In genomic region chr22:46035742-46036557, GRCh38 we compare ENCODE assay signal across 1 cellular context.
A peak's percentile ranks its signal among the peaks of the same experiment; 100 is the strongest.
TF ChIP-seq lines count a peak whose summit lies in the region.

No MANE protein-coding gene starts in this region.

TF ChIP-seq in HepG2, 621 proteins besides CTCF, POLR2A, EP300 and RAD21 (continued from another document and continues in another):
- TF ChIP-seq MYPOP (CRISPR knock-in tag; IDR thresholded peaks at IDR 0.05) (peak; percentile 51; the same call in 1 of the 2 replicates), PREB (CRISPR knock-in tag; IDR thresholded peaks at IDR 0.05) (no peak), RBFOX2 (IDR thresholded peaks at IDR 0.05; ENCODE audit: low read depth, low read length) (peak; percentile 90), KLF12 (CRISPR knock-in tag; IDR thresholded peaks at IDR 0.05; ENCODE audit: borderline replicate concordance) (0 out of 2 replicates have a peak, but pooled peaks have one; percentile 37), ZFY (CRISPR knock-in tag; IDR thresholded peaks at IDR 0.05) (peak; percentile 71), NKX3-1 (CRISPR knock-in tag; IDR thresholded peaks at IDR 0.05) (no peak), CHD2 (IDR thresholded peaks at IDR 0.05; ENCODE audit: low read depth, low read length) (no peak), ZBTB26 (CRISPR knock-in tag; IDR thresholded peaks at IDR 0.05; ENCODE audit: borderline replicate concordance) (0 out of 2 replicates have a peak, but pooled peaks have one; percentile 12), HDAC1 (CRISPR knock-in tag; IDR thresholded peaks at IDR 0.05) (peak; percentile 81), HNF4A (CRISPR knock-in tag; IDR thresholded peaks at IDR 0.05) (peak; percentile 23; the same call in 1 of the 2 replicates), ZSCAN31 (CRISPR knock-in tag; IDR thresholded peaks at IDR 0.05; ENCODE audit: low read depth) (peak; percentile 67; the same call in 1 of the 2 replicates), RNF2 (conservative IDR thresholded peaks at IDR 0.05; ENCODE audit: low read depth) (no peak; the same call in 1 of the 2 replicates), BRCA1 (CRISPR knock-in tag; IDR thresholded peaks at IDR 0.05) (no peak), SOX6 (IDR thresholded peaks at IDR 0.05) (no peak), SOX6 (CRISPR knock-in tag; IDR thresholded peaks at IDR 0.05) (no peak), SMAD3 (CRISPR knock-in tag; IDR thresholded peaks at IDR 0.05) (no peak), ZFP62 (CRISPR knock-in tag; IDR thresholded peaks at IDR 0.05) (no peak), CEBPB (IDR thresholded peaks at IDR 0.05; ENCODE audit: borderline replicate concordance, low read depth, low read length) (peak; percentile 95), ZFP41 (CRISPR knock-in tag; IDR thresholded peaks at IDR 0.05; ENCODE audit: borderline replicate concordance) (no peak), ZNF772 (CRISPR knock-in tag; IDR thresholded peaks at IDR 0.05) (peak; percentile 79; the same call in 1 of the 2 replicates), MAFF (IDR thresholded peaks at IDR 0.05; ENCODE audit: low read depth, low read length) (no peak), ZKSCAN8 (CRISPR knock-in tag; IDR thresholded peaks at IDR 0.05; ENCODE audit: borderline replicate concordance) (no peak), ZNF414 (CRISPR knock-in tag; IDR thresholded peaks at IDR 0.05) (0 out of 2 replicates have a peak, but pooled peaks have one; percentile 24), ZNF407 (CRISPR knock-in tag; IDR thresholded peaks at IDR 0.05; ENCODE audit: not compliant biosample characterization) (peak; percentile 42), DMAP1 (CRISPR knock-in tag; IDR thresholded peaks at IDR 0.05) (peak; percentile 25; the same call in 1 of the 2 replicates), SP1 (IDR thresholded peaks at IDR 0.05) (peak; percentile 6; the same call in 1 of the 2 replicates), SP1 (CRISPR knock-in tag; IDR thresholded peaks at IDR 0.05) (peak; percentile 97), MXI1 (IDR thresholded peaks at IDR 0.05; ENCODE audit: borderline replicate concordance, low read depth, low read length) (peak; percentile 37; the same call in 1 of the 3 replicates), SETDB1 (CRISPR knock-in tag; IDR thresholded peaks at IDR 0.05; ENCODE audit: borderline replicate concordance) (no peak; the same call in 1 of the 2 replicates), ZBTB7A (CRISPR knock-in tag; IDR thresholded peaks at IDR 0.05) (no peak), JDP2 (CRISPR knock-in tag; IDR thresholded peaks at IDR 0.05; ENCODE audit: borderline replicate concordance) (no peak), ZNF451 (CRISPR knock-in tag; IDR thresholded peaks at IDR 0.05) (peak; percentile 42; the same call in 1 of the 2 replicates), ZSCAN12 (CRISPR knock-in tag; IDR thresholded peaks at IDR 0.05) (no peak), AKAP8 (CRISPR knock-in tag; IDR thresholded peaks at IDR 0.05) (peak; percentile 33; the same call in 1 of the 2 replicates), ZUFSP (CRISPR knock-in tag; IDR thresholded peaks at IDR 0.05; ENCODE audit: borderline replicate concordance) (no peak), ARID3A (IDR thresholded peaks at IDR 0.05; ENCODE audit: low read depth, low read length) (no peak), ELF1 (CRISPR knock-in tag; IDR thresholded peaks at IDR 0.05) (peak; percentile 82), ZNF749 (CRISPR knock-in tag; IDR thresholded peaks at IDR 0.05; ENCODE audit: borderline replicate concordance) (no peak), RXRB (CRISPR knock-in tag; IDR thresholded peaks at IDR 0.05; ENCODE audit: borderline replicate concordance) (peak; percentile 53), TFDP1 (CRISPR knock-in tag; IDR thresholded peaks at IDR 0.05; ENCODE audit: borderline replicate concordance) (peak; percentile 94), ZNF746 (CRISPR knock-in tag; IDR thresholded peaks at IDR 0.05) (0 out of 2 replicates have a peak, but pooled peaks have one; percentile 28), SOX13 (IDR thresholded peaks at IDR 0.05) (no peak), SOX13 (CRISPR knock-in tag; conservative IDR thresholded peaks at IDR 0.05 in 1 of 2, IDR thresholded peaks at IDR 0.05 in 1 of 2) (peak in 1 of 2 experiments; percentile 33; a peak in 1 of 4 replicates), HMG20B (CRISPR knock-in tag; conservative IDR thresholded peaks at IDR 0.05) (no peak)
- TF ChIP-seq, protein P1, sequence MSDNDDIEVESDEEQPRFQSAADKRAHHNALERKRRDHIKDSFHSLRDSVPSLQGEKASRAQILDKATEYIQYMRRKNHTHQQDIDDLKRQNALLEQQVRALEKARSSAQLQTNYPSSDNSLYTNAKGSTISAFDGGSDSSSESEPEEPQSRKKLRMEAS (IDR thresholded peaks at IDR 0.05): peak; percentile 85
- TF ChIP-seq, protein P2, sequence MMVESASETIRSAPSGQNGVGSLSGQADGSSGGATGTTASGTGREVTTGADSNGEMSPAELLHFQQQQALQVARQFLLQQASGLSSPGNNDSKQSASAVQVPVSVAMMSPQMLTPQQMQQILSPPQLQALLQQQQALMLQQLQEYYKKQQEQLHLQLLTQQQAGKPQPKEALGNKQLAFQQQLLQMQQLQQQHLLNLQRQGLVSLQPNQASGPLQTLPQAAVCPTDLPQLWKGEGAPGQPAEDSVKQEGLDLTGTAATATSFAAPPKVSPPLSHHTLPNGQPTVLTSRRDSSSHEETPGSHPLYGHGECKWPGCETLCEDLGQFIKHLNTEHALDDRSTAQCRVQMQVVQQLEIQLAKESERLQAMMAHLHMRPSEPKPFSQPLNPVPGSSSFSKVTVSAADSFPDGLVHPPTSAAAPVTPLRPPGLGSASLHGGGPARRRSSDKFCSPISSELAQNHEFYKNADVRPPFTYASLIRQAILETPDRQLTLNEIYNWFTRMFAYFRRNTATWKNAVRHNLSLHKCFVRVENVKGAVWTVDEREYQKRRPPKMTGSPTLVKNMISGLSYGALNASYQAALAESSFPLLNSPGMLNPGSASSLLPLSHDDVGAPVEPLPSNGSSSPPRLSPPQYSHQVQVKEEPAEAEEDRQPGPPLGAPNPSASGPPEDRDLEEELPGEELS (CRISPR knock-in tag; IDR thresholded peaks at IDR 0.05): 0 out of 2 replicates have a peak, but pooled peaks have one; percentile 18
